In the genomic region with DNA sequence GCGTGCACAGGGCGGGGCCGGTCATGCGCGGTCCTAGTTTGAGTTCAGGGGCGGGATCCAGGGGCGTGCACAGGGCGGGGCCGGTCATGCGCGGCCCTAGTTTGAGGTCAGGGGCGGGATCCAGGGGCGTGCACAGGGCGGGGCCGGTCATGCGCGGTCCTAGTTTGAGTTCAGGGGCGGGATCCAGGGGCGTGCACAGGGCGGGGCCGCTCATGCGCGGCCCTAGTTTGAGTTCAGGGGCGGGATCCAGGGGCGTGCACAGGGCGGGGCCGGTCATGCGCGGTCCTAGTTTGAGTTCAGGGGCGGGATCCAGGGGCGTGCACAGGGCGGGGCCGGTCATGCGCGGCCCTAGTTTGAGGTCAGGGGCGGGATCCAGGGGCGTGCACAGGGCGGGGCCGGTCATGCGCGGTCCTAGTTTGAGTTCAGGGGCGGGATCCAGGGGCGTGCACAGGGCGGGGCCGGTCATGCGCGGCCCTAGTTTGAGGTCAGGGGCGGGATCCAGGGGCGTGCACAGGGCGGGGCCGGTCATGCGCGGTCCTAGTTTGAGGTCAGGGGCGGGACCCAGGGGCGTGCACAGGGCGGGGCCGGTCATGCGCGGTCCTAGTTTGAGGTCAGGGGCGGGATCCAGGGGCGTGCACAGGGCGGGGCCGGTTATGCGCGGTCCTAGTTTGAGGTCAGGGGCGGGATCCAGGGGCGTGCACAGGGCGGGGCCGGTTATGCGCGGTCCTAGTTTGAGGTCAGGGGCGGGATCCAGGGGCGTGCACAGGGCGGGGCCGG, we compare ENCODE assay signal across 8 cellular contexts. TPM values are rescaled to one million over a fixed set of nuclear protein-coding genes. Genes with fewer than 3 reads are reported as not detected.
DNase-seq lines count a peak whose midpoint lies in the region; ATAC-seq, FAIRE-seq and TF ChIP-seq lines count a peak whose summit lies in the region.
"Not testable (repeated sequence)": the region's sequence is repeated elsewhere in the genome, so short reads cannot be mapped to it uniquely, and the experiment has no call there.

No MANE protein-coding gene starts in this region.

- not testable (repeated sequence) for H3K9me1 ChIP-seq in K562 (ENCODE audit: control insufficient read depth, insufficient read depth, low read length)

- not testable (repeated sequence) for H2AFZ ChIP-seq in K562 (ENCODE audit: low read depth, low read length)

- not testable (repeated sequence) for H3K4me1 Mint-ChIP-seq in activated CD4-positive, alpha-beta T cell treated with anti-CD3 and anti-CD28 coated beads for 36 hours; activated T-cell treated with anti-CD3 and anti-CD28 coated beads, Interleukin-2, amount 50 U/mL, for 72 hours (ENCODE audit: low read depth); neural crest cell

- not testable (repeated sequence) for TF ChIP-seq POLR2A in K562 (conservative IDR thresholded peaks at IDR 0.05); suprapubic skin (IDR thresholded peaks at IDR 0.05)

- not testable (repeated sequence) for H3K27me3 Mint-ChIP-seq in activated CD4-positive, alpha-beta T cell treated with anti-CD3 and anti-CD28 coated beads for 36 hours; activated T-cell treated with anti-CD3 and anti-CD28 coated beads, Interleukin-2, amount 50 U/mL, for 72 hours (ENCODE audit: low read depth); neural crest cell (ENCODE audit: low read depth)

- WGBS in K562 (ENCODE audit: insufficient coverage, low coverage, missing lambda C conversion rate) = no CpG with 5 or more reads among the region's 75 CpGs
- no CpG with 5 or more reads among the region's 75 CpGs for WGBS in suprapubic skin

- in situ Hi-C loops in K562 (cut with MboI) = loop anchor here (10.0 kb wide), 2 partner anchors 61 to 231 kb away; a partner anchor contains a TSS

- peak overlapping the region; percentile 67 for H3K4me3 Mint-ChIP-seq in activated CD4-positive, alpha-beta T cell treated with anti-CD3 and anti-CD28 coated beads for 36 hours
- peak overlapping the region in 1 of 2 donors; percentile 82 for H3K4me3 Mint-ChIP-seq in activated T-cell treated with anti-CD3 and anti-CD28 coated beads, Interleukin-2, amount 50 U/mL, for 72 hours
- not testable (repeated sequence) for H3K4me3 Mint-ChIP-seq in neural crest cell

- TF ChIP-seq CTCF in HL-60 (IDR thresholded peaks at IDR 0.05; ENCODE audit: insufficient read depth, low read length); K562 (IDR thresholded peaks at IDR 0.05 in 2 of 3, conservative IDR thresholded peaks at IDR 0.05 in 1 of 3; ENCODE audit: insufficient read depth in 2 of 3, low read depth in 1 of 3, low read length in 3 of 3); neural crest cell (conservative IDR thresholded peaks at IDR 0.05); suprapubic skin (IDR thresholded peaks at IDR 0.05): not testable (repeated sequence)

- not testable (repeated sequence) for BruUV-seq in K562 (replicated peaks; lab: Mats Ljungman, UMichigan)

- not testable (repeated sequence) for TF ChIP-seq RAD21 in K562 (CRISPR knock-in tag; conservative IDR thresholded peaks at IDR 0.05 in 1 of 2, IDR thresholded peaks at IDR 0.05 in 1 of 2)

- H3K4me3 ChIP-seq in HL-60 (replicated peaks; ENCODE audit: insufficient read depth, low read length) (peak overlapping the region; percentile 38), suprapubic skin (peak overlapping the region; percentile 50)
- H3K4me3 ChIP-seq in K562 = not testable (repeated sequence)

- peaks cover 9 to 32% of the 10 kb centered on the region in 2 experiments; a peak in 4 of 5 replicates for H3K4me1 ChIP-seq in K562 (replicated peaks in 1 of 2; ENCODE audit: control insufficient read depth in 2 of 2, insufficient read depth in 2 of 2, low read length in 2 of 2)
- H3K4me1 ChIP-seq in suprapubic skin = peaks cover 19% of the 10 kb centered on the region

- CTCF ChIA-PET in activated CD4-positive, alpha-beta T cell treated with anti-CD3 and anti-CD28 coated beads for 36 hours (lab: Charles Lee) = interaction anchor here (1.2 kb wide), 1 partner anchor 64 kb away, joined by 4 read pairs; no protein-coding TSS in a partner anchor
- CTCF ChIA-PET in K562 (lab: Yijun Ruan, JAX; ENCODE audit: low intra/inter-chr PET ratio) = not testable (repeated sequence)

- H3K4me2 ChIP-seq in K562 (ENCODE audit: insufficient read depth, low read length) = not testable (repeated sequence)

- not testable (repeated sequence) for H4K20me1 ChIP-seq in K562 (replicated peaks; ENCODE audit: control insufficient read depth, insufficient read depth, low read length)

- not testable (repeated sequence) for H3K27me3 ChIP-seq in HL-60 (ENCODE audit: insufficient read depth, poor library complexity, severe bottlenecking)
- H3K27me3 ChIP-seq in K562 (ENCODE audit: control insufficient read depth in 2 of 2, insufficient read depth in 2 of 2, low read length in 2 of 2) (peaks cover 7 to 20% of the 10 kb centered on the region in 2 experiments; a peak in 3 of 5 replicates), suprapubic skin (peaks cover 13% of the 10 kb centered on the region)

- not testable (repeated sequence) for TF ChIP-seq EP300 in K562 (IDR thresholded peaks at IDR 0.05; ENCODE audit: low read length); suprapubic skin (IDR thresholded peaks at IDR 0.05)

- not testable (repeated sequence) for H3K9me3 ChIP-seq in K562 (replicated peaks; ENCODE audit: control insufficient read depth, insufficient read depth, low read depth, low read length); suprapubic skin

- H3K27ac Mint-ChIP-seq in activated CD4-positive, alpha-beta T cell treated with anti-CD3 and anti-CD28 coated beads for 36 hours; neural crest cell (ENCODE audit: unreplicated experiment): not testable (repeated sequence)
- H3K27ac Mint-ChIP-seq in activated T-cell treated with anti-CD3 and anti-CD28 coated beads, Interleukin-2, amount 50 U/mL, for 72 hours = peak overlapping the region; percentile 96

- POLR2A ChIA-PET in activated CD4-positive, alpha-beta T cell treated with anti-CD3 and anti-CD28 coated beads for 36 hours (lab: Charles Lee); K562 (lab: Yijun Ruan, JAX): not testable (repeated sequence)

- intact Hi-C loops in activated CD4-positive, alpha-beta T cell treated with anti-CD3 and anti-CD28 coated beads for 36 hours (cut with DNase I, micrococcal nuclease); K562 (cut with micrococcal nuclease); Right ventricle myocardium superior (cut with DNase I): not testable (repeated sequence)

- H3K9ac ChIP-seq in K562 (ENCODE audit: insufficient read depth in 1 of 2, low read depth in 2 of 2, low read length in 2 of 2) = not testable (repeated sequence)

- not testable (repeated sequence) for H3K79me2 ChIP-seq in K562 (ENCODE audit: control insufficient read depth, insufficient read depth, low read length)

- ATAC-seq in activated CD4-positive, alpha-beta T cell treated with anti-CD3 and anti-CD28 coated beads for 36 hours; activated T-cell treated with anti-CD3 and anti-CD28 coated beads, Interleukin-2, amount 50 U/mL, for 72 hours (replicated peaks in 1 of 2); K562; Right ventricle myocardium superior (ENCODE audit: poor library complexity): not testable (repeated sequence)

- H3K9me3 Mint-ChIP-seq in activated CD4-positive, alpha-beta T cell treated with anti-CD3 and anti-CD28 coated beads for 36 hours (ENCODE audit: low read depth); activated T-cell treated with anti-CD3 and anti-CD28 coated beads, Interleukin-2, amount 50 U/mL, for 72 hours; neural crest cell: not testable (repeated sequence)

- H3K36me3 Mint-ChIP-seq in activated CD4-positive, alpha-beta T cell treated with anti-CD3 and anti-CD28 coated beads for 36 hours (ENCODE audit: low read depth); activated T-cell treated with anti-CD3 and anti-CD28 coated beads, Interleukin-2, amount 50 U/mL, for 72 hours (ENCODE audit: insufficient read depth in 2 of 2); neural crest cell (ENCODE audit: low read depth): not testable (repeated sequence)

- not testable (repeated sequence) for H3K27ac ChIP-seq in HL-60 (replicated peaks); K562 (ENCODE audit: extremely low read depth, low read depth, low read length); suprapubic skin

- peak in 1 of 2 experiments; percentile 38 for DNase-seq in HL-60 (ENCODE audit: low read depth in 1 of 2, low spot score in 1 of 2)
- peak; percentile 75 for DNase-seq in activated CD4-positive, alpha-beta T cell treated with anti-CD3 and anti-CD28 coated beads for 36 hours
- DNase-seq in activated T-cell treated with anti-CD3 and anti-CD28 coated beads, Interleukin-2, amount 50 U/mL, for 72 hours = peak; percentile 66 to 80
- DNase-seq in K562 (ENCODE audit: extremely low read depth in 1 of 4, low spot score in 3 of 4); suprapubic skin (ENCODE audit: low spot score in 2 of 2): not testable (repeated sequence)
- DNase-seq in Right ventricle myocardium superior = peak; percentile 78
- DNase-seq in neural crest cell (ENCODE audit: low read depth, low spot score) = peak; percentile 51
- DNase-seq in stimulated activated CD4-positive, alpha-beta T cell treated with anti-CD3 and anti-CD28 coated beads, Interleukin-4, amount 100 ng/mL, for 1 hour = peak; percentile 53

- FAIRE-seq in K562 (lab: Jason Lieb, UNC) = not testable (repeated sequence)

- H3K36me3 ChIP-seq in K562 (ENCODE audit: control insufficient read depth, insufficient read depth, low read length); suprapubic skin: not testable (repeated sequence)

RNA-seq across cellular contexts. Expression of a gene that starts 33.5 kb away (rescaled TPM):
- 1 to 10 TPM in 1 of 2 experiments, under 1 TPM in 1; 0.74 to 1.3 TPM for total RNA-seq in activated CD4-positive, alpha-beta T cell treated with anti-CD3 and anti-CD28 coated beads for 36 hours
- 1 to 10 TPM; 1.2 TPM for total RNA-seq in activated T-cell treated with anti-CD3 and anti-CD28 coated beads, Interleukin-2, amount 50 U/mL, for 72 hours
- total RNA-seq in K562 (2011; cell fraction: chromatin; rRNA removed; ENCODE audit: low replicate concordance) = 1.8 and 1.9 TPM in 2 replicates
- 1.3 and 1.5 TPM in 2 replicates for total RNA-seq in K562 (2011; cell fraction: nucleolus; rRNA removed)
- total RNA-seq in K562 (2011; cell fraction: nucleoplasm; rRNA removed) = 1.1 TPM in 2 replicates
- total RNA-seq in K562 (2014; rRNA removed) (0.23 and 0.33 TPM in 2 replicates), K562 (2014; rRNA removed; fragmentation: Illumina TruSeq; extraction: Trizol) (0.13 and 0.22 TPM in 2 replicates), K562 (2015; rRNA removed; fragmentation: Illumina TruSeq; extraction: Trizol) (0.30 and 0.36 TPM in 2 replicates), K562 (2021) (0.72 and 0.75 TPM in 2 replicates), Right ventricle myocardium superior (6.9 TPM), neural crest cell (2.4 and 2.5 TPM in 2 replicates), suprapubic skin (1 to 10 TPM in 2 of 4 donors, under 1 TPM in 2; 0.26 to 3.8 (median 1.7) TPM)
- polyA plus RNA-seq in K562 (2011; rRNA removed) (0.20 and 0.45 TPM in 2 replicates), K562 (2014; fragmentation: Illumina TruSeq; extraction: Trizol) (0.42 and 0.46 TPM in 2 replicates), K562 (2014; fragmentation: Nextera tagmentation; extraction: Ambion mirVana) (under 1 TPM; 0.01 to 0.04 TPM), K562 (2014; rRNA removed) (0.40 and 0.46 TPM in 2 replicates)
- polyA plus RNA-seq in K562 (2011; cell fraction: cytosol; rRNA removed) = 0.19 and 0.65 TPM in 2 replicates
- polyA plus RNA-seq in K562 (2011; cell fraction: nucleus; rRNA removed) = 0.46 and 0.76 TPM in 2 replicates
- 0.57 and 2.2 TPM in 2 replicates for polyA plus RNA-seq in K562 (2012)
- 1.1 and 1.3 TPM in 2 replicates for polyA minus RNA-seq in K562 (2011; rRNA and poly(A)+ RNA removed)
- polyA minus RNA-seq in K562 (2011; cell fraction: cytosol; rRNA and poly(A)+ RNA removed) = 0.38 and 0.73 TPM in 2 replicates
- 0.27 and 0.89 TPM in 2 replicates for polyA minus RNA-seq in K562 (2011; cell fraction: nucleus; rRNA and poly(A)+ RNA removed)

RNA-seq across cellular contexts. Expression of a gene that starts 58.5 kb away (rescaled TPM):
- total RNA-seq in activated CD4-positive, alpha-beta T cell treated with anti-CD3 and anti-CD28 coated beads for 36 hours = under 1 TPM; 0.16 to 0.21 TPM
- under 1 TPM in 1 of 2 donors, not detected in 1; 0.22 TPM for total RNA-seq in activated T-cell treated with anti-CD3 and anti-CD28 coated beads, Interleukin-2, amount 50 U/mL, for 72 hours
- not detected in 2 replicates for total RNA-seq in K562 (2011; cell fraction: chromatin; rRNA removed; ENCODE audit: low replicate concordance)
- not detected in 2 replicates for total RNA-seq in K562 (2011; cell fraction: nucleolus; rRNA removed)
- not detected in 2 replicates for total RNA-seq in K562 (2011; cell fraction: nucleoplasm; rRNA removed)
- total RNA-seq in K562 (2014; rRNA removed) (0.09 TPM in 1 of 2 replicates, not detected in the other), K562 (2014; rRNA removed; fragmentation: Illumina TruSeq; extraction: Trizol) (not detected in 2 replicates), K562 (2015; rRNA removed; fragmentation: Illumina TruSeq; extraction: Trizol) (not detected in 2 replicates), K562 (2021) (not detected in 2 replicates), Right ventricle myocardium superior (0.13 TPM), neural crest cell (0.77 and 1.5 TPM in 2 replicates), suprapubic skin (not detected)
- polyA plus RNA-seq in K562 (2011; rRNA removed) (not detected in 2 replicates), K562 (2014; fragmentation: Illumina TruSeq; extraction: Trizol) (not detected in 2 replicates), K562 (2014; fragmentation: Nextera tagmentation; extraction: Ambion mirVana) (not detected), K562 (2014; rRNA removed) (not detected in 2 replicates)
- polyA plus RNA-seq in K562 (2011; cell fraction: cytosol; rRNA removed) = not detected in 2 replicates
- polyA plus RNA-seq in K562 (2011; cell fraction: nucleus; rRNA removed) = 0.03 TPM in 1 of 2 replicates, not detected in the other
- polyA plus RNA-seq in K562 (2012) = 0.03 TPM in 1 of 2 replicates, not detected in the other
- polyA minus RNA-seq in K562 (2011; rRNA and poly(A)+ RNA removed) = not detected in 2 replicates
- not detected in 2 replicates for polyA minus RNA-seq in K562 (2011; cell fraction: cytosol; rRNA and poly(A)+ RNA removed)
- polyA minus RNA-seq in K562 (2011; cell fraction: nucleus; rRNA and poly(A)+ RNA removed) = not detected in 2 replicates
